In the genomic region with DNA sequence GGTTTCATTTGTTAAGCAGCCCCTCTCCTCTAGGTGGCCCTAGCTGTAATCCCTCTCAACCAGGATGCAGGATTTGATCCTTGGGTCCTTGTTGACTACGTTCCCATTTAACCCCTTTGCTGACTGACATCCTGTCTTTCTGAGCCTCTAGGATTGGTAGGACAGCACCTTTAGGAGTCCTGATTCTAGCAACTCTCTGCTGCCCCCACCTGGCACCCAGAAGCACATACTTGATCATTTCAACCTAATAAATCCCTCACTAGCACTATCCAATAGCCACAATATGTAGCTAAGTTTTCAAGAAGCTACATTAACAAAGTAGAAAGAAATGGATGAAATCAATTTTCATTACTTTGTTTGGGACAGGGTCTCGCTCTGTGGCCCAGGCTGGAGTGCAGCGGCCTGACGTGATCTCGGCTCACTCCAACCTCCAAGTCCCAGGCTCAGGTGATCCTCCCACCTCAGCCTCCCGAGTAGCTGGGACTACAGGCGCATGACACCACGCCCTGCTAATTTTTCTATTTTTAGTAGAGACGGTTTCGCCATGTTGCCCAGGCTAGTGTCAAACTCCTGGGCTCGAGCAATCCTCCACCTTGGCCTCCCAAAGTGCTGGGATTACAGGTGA, we compare ENCODE assay signal across 1 cellular context.
TF ChIP-seq lines count a peak whose summit lies in the region.

No MANE protein-coding gene starts in this region.

TF ChIP-seq in GM23338, 12 proteins besides CTCF, POLR2A, EP300 and RAD21:
- TF ChIP-seq, protein P1, sequence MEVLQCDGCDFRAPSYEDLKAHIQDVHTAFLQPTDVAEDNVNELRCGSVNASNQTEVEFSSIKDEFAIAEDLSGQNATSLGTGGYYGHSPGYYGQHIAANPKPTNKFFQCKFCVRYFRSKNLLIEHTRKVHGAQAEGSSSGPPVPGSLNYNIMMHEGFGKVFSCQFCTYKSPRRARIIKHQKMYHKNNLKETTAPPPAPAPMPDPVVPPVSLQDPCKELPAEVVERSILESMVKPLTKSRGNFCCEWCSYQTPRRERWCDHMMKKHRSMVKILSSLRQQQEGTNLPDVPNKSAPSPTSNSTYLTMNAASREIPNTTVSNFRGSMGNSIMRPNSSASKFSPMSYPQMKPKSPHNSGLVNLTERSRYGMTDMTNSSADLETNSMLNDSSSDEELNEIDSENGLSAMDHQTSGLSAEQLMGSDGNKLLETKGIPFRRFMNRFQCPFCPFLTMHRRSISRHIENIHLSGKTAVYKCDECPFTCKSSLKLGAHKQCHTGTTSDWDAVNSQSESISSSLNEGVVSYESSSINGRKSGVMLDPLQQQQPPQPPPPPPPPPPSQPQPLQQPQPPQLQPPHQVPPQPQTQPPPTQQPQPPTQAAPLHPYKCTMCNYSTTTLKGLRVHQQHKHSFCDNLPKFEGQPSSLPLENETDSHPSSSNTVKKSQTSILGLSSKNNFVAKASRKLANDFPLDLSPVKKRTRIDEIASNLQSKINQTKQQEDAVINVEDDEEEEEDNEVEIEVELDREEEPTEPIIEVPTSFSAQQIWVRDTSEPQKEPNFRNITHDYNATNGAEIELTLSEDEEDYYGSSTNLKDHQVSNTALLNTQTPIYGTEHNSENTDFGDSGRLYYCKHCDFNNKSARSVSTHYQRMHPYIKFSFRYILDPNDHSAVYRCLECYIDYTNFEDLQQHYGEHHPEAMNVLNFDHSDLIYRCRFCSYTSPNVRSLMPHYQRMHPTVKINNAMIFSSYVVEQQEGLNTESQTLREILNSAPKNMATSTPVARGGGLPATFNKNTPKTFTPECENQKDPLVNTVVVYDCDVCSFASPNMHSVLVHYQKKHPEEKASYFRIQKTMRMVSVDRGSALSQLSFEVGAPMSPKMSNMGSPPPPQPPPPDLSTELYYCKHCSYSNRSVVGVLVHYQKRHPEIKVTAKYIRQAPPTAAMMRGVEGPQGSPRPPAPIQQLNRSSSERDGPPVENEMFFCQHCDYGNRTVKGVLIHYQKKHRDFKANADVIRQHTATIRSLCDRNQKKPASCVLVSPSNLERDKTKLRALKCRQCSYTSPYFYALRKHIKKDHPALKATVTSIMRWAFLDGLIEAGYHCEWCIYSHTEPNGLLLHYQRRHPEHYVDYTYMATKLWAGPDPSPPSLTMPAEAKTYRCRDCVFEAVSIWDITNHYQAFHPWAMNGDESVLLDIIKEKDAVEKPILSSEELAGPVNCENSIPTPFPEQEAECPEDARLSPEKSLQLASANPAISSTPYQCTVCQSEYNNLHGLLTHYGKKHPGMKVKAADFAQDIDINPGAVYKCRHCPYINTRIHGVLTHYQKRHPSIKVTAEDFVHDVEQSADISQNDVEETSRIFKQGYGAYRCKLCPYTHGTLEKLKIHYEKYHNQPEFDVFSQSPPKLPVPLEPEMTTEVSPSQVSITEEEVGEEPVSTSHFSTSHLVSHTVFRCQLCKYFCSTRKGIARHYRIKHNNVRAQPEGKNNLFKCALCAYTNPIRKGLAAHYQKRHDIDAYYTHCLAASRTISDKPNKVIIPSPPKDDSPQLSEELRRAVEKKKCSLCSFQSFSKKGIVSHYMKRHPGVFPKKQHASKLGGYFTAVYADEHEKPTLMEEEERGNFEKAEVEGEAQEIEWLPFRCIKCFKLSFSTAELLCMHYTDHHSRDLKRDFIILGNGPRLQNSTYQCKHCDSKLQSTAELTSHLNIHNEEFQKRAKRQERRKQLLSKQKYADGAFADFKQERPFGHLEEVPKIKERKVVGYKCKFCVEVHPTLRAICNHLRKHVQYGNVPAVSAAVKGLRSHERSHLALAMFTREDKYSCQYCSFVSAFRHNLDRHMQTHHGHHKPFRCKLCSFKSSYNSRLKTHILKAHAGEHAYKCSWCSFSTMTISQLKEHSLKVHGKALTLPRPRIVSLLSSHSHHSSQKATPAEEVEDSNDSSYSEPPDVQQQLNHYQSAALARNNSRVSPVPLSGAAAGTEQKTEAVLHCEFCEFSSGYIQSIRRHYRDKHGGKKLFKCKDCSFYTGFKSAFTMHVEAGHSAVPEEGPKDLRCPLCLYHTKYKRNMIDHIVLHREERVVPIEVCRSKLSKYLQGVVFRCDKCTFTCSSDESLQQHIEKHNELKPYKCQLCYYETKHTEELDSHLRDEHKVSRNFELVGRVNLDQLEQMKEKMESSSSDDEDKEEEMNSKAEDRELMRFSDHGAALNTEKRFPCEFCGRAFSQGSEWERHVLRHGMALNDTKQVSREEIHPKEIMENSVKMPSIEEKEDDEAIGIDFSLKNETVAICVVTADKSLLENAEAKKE (CRISPR knock-in tag; IDR thresholded peaks at IDR 0.05), result peak; percentile 74; the same call in 1 of the 2 replicates
- TF ChIP-seq REST (IDR thresholded peaks at IDR 0.05; ENCODE audit: unreplicated experiment) (no peak), EZH2 (IDR thresholded peaks at IDR 0.05; ENCODE audit: low read depth, unreplicated experiment) (no peak), CREB1 (CRISPR knock-in tag; IDR thresholded peaks at IDR 0.05; ENCODE audit: low read depth) (0 out of 2 replicates have a peak, but pooled peaks have one; percentile 33)
